25 cellular contexts compared by ENCODE assay signal in the genomic region with DNA sequence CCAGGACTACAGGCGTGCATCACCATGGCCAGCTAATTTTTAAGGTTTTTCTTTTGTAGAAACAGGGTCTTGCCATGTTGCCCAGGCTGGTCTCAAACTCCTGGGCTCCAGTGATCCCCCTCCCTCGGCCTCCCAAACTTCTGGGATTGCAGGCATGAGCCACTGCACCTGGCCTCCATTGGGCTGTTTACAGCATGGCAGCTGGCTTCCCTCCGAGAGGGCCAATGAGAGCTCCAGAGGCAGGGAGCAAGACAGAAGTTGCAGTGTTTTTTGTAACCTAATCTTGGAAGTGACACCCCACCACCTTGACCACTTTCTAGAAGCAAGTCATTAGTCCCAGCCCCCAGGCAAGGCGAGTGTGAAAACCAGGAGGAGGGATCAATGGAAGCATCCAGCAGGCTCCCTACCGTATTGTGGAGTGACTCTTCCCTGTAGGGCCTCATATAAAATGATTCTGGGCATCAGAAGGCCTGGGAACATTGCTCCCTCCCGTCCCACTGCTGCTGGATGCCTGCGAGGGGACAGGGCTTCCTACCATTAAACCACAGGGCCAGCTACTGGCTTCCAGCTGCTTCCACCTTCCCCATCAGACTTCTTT.
"Had no signal": no experiment of that assay in that cellular context is flagged by ENCODE, and none has a peak within 500 bp of the region (broad histone marks: within the 10 kb centered on the region; RNA-seq: fewer than 3 reads in every experiment).

No MANE protein-coding gene starts in this region.

- DNase-seq: colonic mucosa; dermis blood vessel endothelial cell; esophagus squamous epithelium; foreskin fibroblast; head of caudate nucleus; left colon; mammary epithelial cell; occipital lobe; retina; spleen; stimulated activated CD4-positive, alpha-beta T cell treated with anti-CD3 and anti-CD28 coated beads, Interleukin-15, amount 100 ng/mL, for 24 hours; stimulated activated CD4-positive, alpha-beta T cell treated with anti-CD3 and anti-CD28 coated beads, Interleukin-1b, Interleukin-23, amount 100 ng/mL, for 48 hours; stimulated activated CD4-positive, alpha-beta T cell treated with anti-CD3 and anti-CD28 coated beads, Interleukin-4, amount 100 ng/mL, for 24 hours; stimulated activated naive B cell treated with anti-CD40 and anti-IgM and Interleukin-4, amounts not matched to agents 10 μg/mL and 1 μg/mL and 100 μg/mL, for 72 hours; stimulated activated naive CD8-positive, alpha-beta T cell treated with anti-CD3 and anti-CD28 coated beads, Interleukin-15, amount 100 ng/mL, for 72 hours; testis; upper lobe of right lung had no signal

- H3K4me3 ChIP-seq: colonic mucosa, esophagus squamous epithelium, hepatocyte, prostate gland, spleen, testis, tibial nerve, upper lobe of right lung, vagina had no signal

- H3K4me2 ChIP-seq: hepatocyte had no signal

- H3K27ac ChIP-seq: colonic mucosa, esophagus squamous epithelium, hepatocyte, parathyroid adenoma, prostate gland, testis, tibial nerve, upper lobe of right lung had no signal

- H3K36me3 Mint-ChIP-seq: mesothelial cell of epicardium had no signal

- H3K4me1 ChIP-seq: colonic mucosa, prostate gland, vagina had no signal

- H3K9me3 ChIP-seq: colonic mucosa, esophagus squamous epithelium, prostate gland, testis, tibial nerve, upper lobe of right lung, vagina had no signal

- H3K79me2 ChIP-seq: hepatocyte had no signal

- ATAC-seq: left colon; sciatic nerve; stimulated activated naive B cell treated with anti-CD40 and anti-IgM and Interleukin-4, amounts not matched to agents 10 μg/mL and 1 μg/mL and 100 μg/mL, for 72 hours; stimulated activated naive CD8-positive, alpha-beta T cell treated with anti-CD3 and anti-CD28 coated beads, Interleukin-15, amount 100 ng/mL, for 72 hours; upper lobe of right lung had no signal

- H3K27me3 ChIP-seq: colonic mucosa, esophagus squamous epithelium, hepatocyte, spleen, testis, tibial nerve, upper lobe of right lung, vagina had no signal

- H3K9me3 Mint-ChIP-seq: mesothelial cell of epicardium, nephron had no signal

- H3K4me3 Mint-ChIP-seq: mesothelial cell of epicardium; nephron; stimulated activated naive B cell treated with anti-CD40 and anti-IgM and Interleukin-4, amounts not matched to agents 10 μg/mL and 1 μg/mL and 100 μg/mL, for 72 hours; stimulated activated naive CD8-positive, alpha-beta T cell treated with anti-CD3 and anti-CD28 coated beads, Interleukin-15, amount 100 ng/mL, for 72 hours had no signal

- H3K36me3 ChIP-seq: colonic mucosa, esophagus squamous epithelium, prostate gland, spleen, tibial nerve, upper lobe of right lung, vagina had no signal

- H3K27ac Mint-ChIP-seq: mesothelial cell of epicardium; nephron; stimulated activated naive B cell treated with anti-CD40 and anti-IgM and Interleukin-4, amounts not matched to agents 10 μg/mL and 1 μg/mL and 100 μg/mL, for 72 hours; stimulated activated naive CD8-positive, alpha-beta T cell treated with anti-CD3 and anti-CD28 coated beads, Interleukin-15, amount 100 ng/mL, for 72 hours had no signal

- H3K9ac ChIP-seq: parathyroid adenoma had no signal

- H2AFZ ChIP-seq: hepatocyte, parathyroid adenoma had no signal

- H3K27me3 Mint-ChIP-seq: stimulated activated naive CD8-positive, alpha-beta T cell treated with anti-CD3 and anti-CD28 coated beads, Interleukin-15, amount 100 ng/mL, for 72 hours had no signal
